In genomic region chr11:69057801-69058200, GRCh38 we compare ENCODE assay signal across 29 cellular contexts. TPM values are rescaled to one million over a fixed set of nuclear protein-coding genes. Genes with fewer than 3 reads are reported as not detected.
"Had no signal": no experiment of that assay in that cellular context is flagged by ENCODE, and none has a peak within 500 bp of the region (broad histone marks: within the 10 kb centered on the region; RNA-seq: fewer than 3 reads in every experiment).

No MANE protein-coding gene starts in this region.

- H3K27ac ChIP-seq: adrenal gland had no signal

- H3K4me1 ChIP-seq: adrenal gland had no signal

- H3K4me1 Mint-ChIP-seq: WTC11 had no signal

- ATAC-seq: activated CD8-positive, alpha-beta T cell treated with anti-CD3 and anti-CD28 coated beads, Interleukin-2, amount 10 ng/mL, durations not matched to agents 7 days and 5 days; Panc1; T-helper 17 cell; WTC11 had no signal

- H3K27me3 Mint-ChIP-seq: activated naive CD8-positive, alpha-beta T cell treated with anti-CD3 and anti-CD28 coated beads, Interleukin-2, amount 10 ng/mL, durations not matched to agents 7 days and 5 days; T-helper 17 cell had no signal

- H3K27ac Mint-ChIP-seq: activated CD8-positive, alpha-beta T cell treated with anti-CD3 and anti-CD28 coated beads, Interleukin-2, amount 10 ng/mL, durations not matched to agents 7 days and 5 days; activated naive CD8-positive, alpha-beta T cell treated with anti-CD3 and anti-CD28 coated beads, Interleukin-2, amount 10 ng/mL, durations not matched to agents 7 days and 5 days; T-helper 17 cell; WTC11 had no signal

- H3K4me3 ChIP-seq: adrenal gland had no signal

- H3K9me3 Mint-ChIP-seq: activated naive CD8-positive, alpha-beta T cell treated with anti-CD3 and anti-CD28 coated beads, Interleukin-2, amount 10 ng/mL, durations not matched to agents 7 days and 5 days; WTC11 had no signal

- H3K27me3 ChIP-seq: adrenal gland had no signal

- H3K36me3 Mint-ChIP-seq: activated naive CD8-positive, alpha-beta T cell treated with anti-CD3 and anti-CD28 coated beads, Interleukin-2, amount 10 ng/mL, durations not matched to agents 7 days and 5 days had no signal

- H3K9me3 ChIP-seq: adrenal gland had no signal

- H3K4me3 Mint-ChIP-seq: activated CD8-positive, alpha-beta T cell treated with anti-CD3 and anti-CD28 coated beads, Interleukin-2, amount 10 ng/mL, durations not matched to agents 7 days and 5 days; activated naive CD8-positive, alpha-beta T cell treated with anti-CD3 and anti-CD28 coated beads, Interleukin-2, amount 10 ng/mL, durations not matched to agents 7 days and 5 days; T-helper 17 cell; WTC11 had no signal

- DNase-seq: activated CD4-positive, alpha-beta T cell treated with anti-CD3 and anti-CD28 coated beads for 48 hours; activated CD4-positive, alpha-beta T cell treated with anti-CD3 and anti-CD28 coated beads, Interleukin-2, amount 50 U/mL, for 4 hours; activated CD4-positive, CD25-positive, alpha-beta regulatory T cell treated with anti-CD3 and anti-CD28 coated beads, Interleukin-2, amount 50 U/mL, for 72 hours; activated CD8-positive, alpha-beta memory T cell treated with anti-CD3 and anti-CD28 coated beads, Interleukin-2, amount 50 U/mL, for 48 hours; activated CD8-positive, alpha-beta T cell treated with anti-CD3 and anti-CD28 coated beads, Interleukin-2, amount 10 ng/mL, durations not matched to agents 7 days and 5 days; activated naive CD4-positive, alpha-beta T cell treated with anti-CD3 and anti-CD28 coated beads, Interleukin-2, amount 50 U/mL, for 16 hours; activated naive CD8-positive, alpha-beta T cell treated with anti-CD3 and anti-CD28 coated beads, Interleukin-2, amount 10 ng/mL, durations not matched to agents 7 days and 5 days; activated T-cell treated with anti-CD3 and anti-CD28 coated beads, Interleukin-2, amount 50 U/mL, for 1 hour; adrenal gland; anterior cingulate cortex; KG1; NCI-H1092; NCI-H1417; NCI-H1930; NCI-H2107; NCI-H2171 treated with DMSO at 0.1 percent for 48 hours; NCI-H226; NCI-H526; NCI-H82; NK-92 treated with Interleukin-12 subunit alpha and Interleukin-12 subunit beta, amount 100 ng/mL, for 24 hours; OCI-M1; RPMI8226; SHP77 treated with DMSO at 0.1 percent for 48 hours; T-helper 17 cell; T-helper 9 cell had no signal

RNA-seq across cellular contexts. Expression of gene MRGPRF, which starts 44.8 kb away (rescaled TPM):
- total RNA-seq: activated CD8-positive, alpha-beta T cell treated with anti-CD3 and anti-CD28 coated beads, Interleukin-2, amount 10 ng/mL, durations not matched to agents 7 days and 5 days; activated naive CD8-positive, alpha-beta T cell treated with anti-CD3 and anti-CD28 coated beads, Interleukin-2, amount 10 ng/mL, durations not matched to agents 7 days and 5 days; MCF 10A; NCI-H460; T-helper 17 cell had no signal
